ENCODE assay signal across 8 cellular contexts in the genomic region with DNA sequence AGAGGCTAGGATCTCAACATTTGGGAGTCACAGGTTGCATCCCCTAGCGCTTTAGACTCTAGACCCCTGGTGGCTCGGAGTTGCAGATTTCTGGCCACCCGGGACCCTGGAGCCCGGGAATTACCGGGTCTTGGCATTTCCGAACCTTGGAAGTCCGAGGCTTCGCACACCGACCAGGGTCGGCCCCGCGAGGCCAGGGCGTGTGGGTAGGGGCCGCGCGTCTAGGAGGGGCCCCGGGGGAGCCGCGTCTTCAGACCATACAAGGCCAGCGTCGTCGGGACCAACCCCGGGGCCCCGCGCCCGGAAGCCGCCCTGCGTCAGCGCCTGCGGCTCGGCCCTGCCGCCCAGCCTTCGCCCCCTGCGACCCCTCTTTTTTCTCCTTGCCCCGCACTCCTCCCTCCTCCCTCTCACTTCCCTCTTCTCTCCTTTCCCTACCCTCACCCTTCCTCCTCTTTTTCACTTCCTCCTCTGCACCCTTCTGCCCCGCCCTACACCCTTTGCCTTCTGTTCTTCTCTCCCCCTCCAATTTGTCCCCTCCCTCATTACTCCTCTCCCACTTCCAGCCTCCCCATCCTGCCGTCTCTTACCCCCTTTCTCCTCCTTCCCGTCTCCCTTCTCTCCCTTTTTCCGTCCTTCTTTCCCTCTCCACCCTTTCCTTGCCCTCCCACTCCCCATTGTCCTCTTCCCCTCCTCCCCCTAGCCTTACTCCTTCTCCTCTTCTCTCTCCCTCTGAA. TPM values are rescaled to one million over a fixed set of nuclear protein-coding genes. Genes with fewer than 3 reads are reported as not detected.
DNase-seq lines count a peak whose midpoint lies in the region; ATAC-seq lines count a peak whose summit lies in the region.

No MANE protein-coding gene starts in this region.

- peaks cover 0 to 18% of the 10 kb centered on the region in 2 donors for H3K27me3 Mint-ChIP-seq in effector memory CD8-positive, alpha-beta T cell
- no peaks in the 10 kb centered on the region for H3K27me3 Mint-ChIP-seq in stimulated activated naive CD8-positive, alpha-beta T cell treated with anti-CD3 and anti-CD28 coated beads, Interleukin-15, amount 100 ng/mL, for 72 hours

- DNase-seq in NCI-H1436 (lab: John Stamatoyannopoulos, UW) = peak; percentile 16
- no peak for DNase-seq in NCI-H1436 treated with DMSO at 0.1 percent for 48 hours (lab: John Stamatoyannopoulos, UW)
- peak; percentile 59 for DNase-seq in NCI-H2029 (lab: John Stamatoyannopoulos, UW)
- peak; percentile 82 for DNase-seq in activated CD4-positive, alpha-beta T cell treated with anti-CD3 and anti-CD28 coated beads, Interleukin-2, amount 50 U/mL, for 1 hour
- peak; percentile 74 to 78 (median 77) for DNase-seq in effector memory CD8-positive, alpha-beta T cell
- peak; percentile 54 to 68 for DNase-seq in stimulated activated naive CD8-positive, alpha-beta T cell treated with anti-CD3 and anti-CD28 coated beads, Interleukin-15, amount 100 ng/mL, for 72 hours
- no peak for DNase-seq in SW 1271 (lab: John Stamatoyannopoulos, UW)

- H3K36me3 Mint-ChIP-seq in effector memory CD8-positive, alpha-beta T cell (ENCODE audit: insufficient read depth) = peaks cover 90% of the 10 kb centered on the region

- peak overlapping the region; percentile 89 for H3K4me3 ChIP-seq in mesodermal cell (ENCODE audit: extremely low read depth, insufficient read depth, low read length, poor library complexity, severe bottlenecking)

- H3K4me3 Mint-ChIP-seq in effector memory CD8-positive, alpha-beta T cell = peak overlapping the region; percentile 87 to 99
- H3K4me3 Mint-ChIP-seq in stimulated activated naive CD8-positive, alpha-beta T cell treated with anti-CD3 and anti-CD28 coated beads, Interleukin-15, amount 100 ng/mL, for 72 hours = peak overlapping the region; percentile 91

- peaks cover 20% of the 10 kb centered on the region for H3K36me3 ChIP-seq in mesodermal cell (ENCODE audit: control insufficient read depth, insufficient read depth, low read length)

- 2% methylated on average over 32 to 36 of the region's 39 CpGs for WGBS in mesodermal cell (ENCODE audit: insufficient coverage in 2 of 2), 2 experiments

- peak overlapping the region; percentile 87 for H3K27ac ChIP-seq in mesodermal cell (ENCODE audit: low read depth, low read length, severe bottlenecking)

- H3K4me1 ChIP-seq in mesodermal cell (ENCODE audit: control insufficient read depth, insufficient read depth, low read length, poor library complexity, severe bottlenecking) = peaks cover 43% of the 10 kb centered on the region

- H3K27ac Mint-ChIP-seq in effector memory CD8-positive, alpha-beta T cell = peak overlapping the region; percentile 100
- H3K27ac Mint-ChIP-seq in stimulated activated naive CD8-positive, alpha-beta T cell treated with anti-CD3 and anti-CD28 coated beads, Interleukin-15, amount 100 ng/mL, for 72 hours = peak overlapping the region; percentile 96 to 97

- no peaks in the 10 kb centered on the region for H3K9me3 ChIP-seq in mesodermal cell (ENCODE audit: control insufficient read depth, low read length)

- peaks cover 0 to 1% of the 10 kb centered on the region in 2 donors for H3K9me3 Mint-ChIP-seq in effector memory CD8-positive, alpha-beta T cell
- H3K9me3 Mint-ChIP-seq in stimulated activated naive CD8-positive, alpha-beta T cell treated with anti-CD3 and anti-CD28 coated beads, Interleukin-15, amount 100 ng/mL, for 72 hours = no peaks in the 10 kb centered on the region

- H3K4me1 Mint-ChIP-seq in effector memory CD8-positive, alpha-beta T cell (ENCODE audit: low read depth in 2 of 2) = peaks cover 56 to 62% of the 10 kb centered on the region in 2 donors
- H3K4me1 Mint-ChIP-seq in stimulated activated naive CD8-positive, alpha-beta T cell treated with anti-CD3 and anti-CD28 coated beads, Interleukin-15, amount 100 ng/mL, for 72 hours = peaks cover 70% of the 10 kb centered on the region

- ATAC-seq in effector memory CD8-positive, alpha-beta T cell (replicated peaks) = peak; percentile 27
- peak; percentile 35 for ATAC-seq in stimulated activated naive CD8-positive, alpha-beta T cell treated with anti-CD3 and anti-CD28 coated beads, Interleukin-15, amount 100 ng/mL, for 72 hours

RNA-seq across cellular contexts. Expression of a gene that starts 2.4 kb away (rescaled TPM):
- polyA plus RNA-seq in mesodermal cell (2013, experiment 1 of 2) = 49.7 TPM
- 42.2 TPM for polyA plus RNA-seq in mesodermal cell (2013, experiment 2 of 2)

RNA-seq across cellular contexts. Expression of a gene that starts 3.4 kb away (rescaled TPM):
- polyA plus RNA-seq in mesodermal cell (2013, experiment 1 of 2) = 19.8 TPM
- polyA plus RNA-seq in mesodermal cell (2013, experiment 2 of 2) = 13.8 TPM

RNA-seq across cellular contexts. Expression of a gene that starts 18.9 kb away (rescaled TPM):
- polyA plus RNA-seq in mesodermal cell (2013, experiment 1 of 2) = 20.7 TPM
- polyA plus RNA-seq in mesodermal cell (2013, experiment 2 of 2) = 17.8 TPM

RNA-seq across cellular contexts. Expression of a gene that starts 19.1 kb away (rescaled TPM):
- 41.8 TPM for polyA plus RNA-seq in mesodermal cell (2013, experiment 1 of 2)
- 46.1 TPM for polyA plus RNA-seq in mesodermal cell (2013, experiment 2 of 2)

RNA-seq across cellular contexts. Expression of a gene that starts 25.7 kb away (rescaled TPM):
- 2,563 TPM for polyA plus RNA-seq in mesodermal cell (2013, experiment 1 of 2)
- 2,222 TPM for polyA plus RNA-seq in mesodermal cell (2013, experiment 2 of 2)

Comparison
In these comparisons a context has a peak if more than half of its experiments do, and no peak if none do; other contexts are left out.
1. DNase-seq: peak in NCI-H1436 (single experiment), NCI-H2029 (single experiment), activated CD4-positive, alpha-beta T cell treated with anti-CD3 and anti-CD28 coated beads, Interleukin-2, amount 50 U/mL, for 1 hour (single experiment), effector memory CD8-positive, alpha-beta T cell (3 of 3) and stimulated activated naive CD8-positive, alpha-beta T cell treated with anti-CD3 and anti-CD28 coated beads, Interleukin-15, amount 100 ng/mL, for 72 hours (2 of 2); none in NCI-H1436 treated with DMSO at 0.1 percent for 48 hours (single experiment) and SW 1271 (0 of 2).